ENCODE assay signal across 14 cellular contexts in the genomic region with DNA sequence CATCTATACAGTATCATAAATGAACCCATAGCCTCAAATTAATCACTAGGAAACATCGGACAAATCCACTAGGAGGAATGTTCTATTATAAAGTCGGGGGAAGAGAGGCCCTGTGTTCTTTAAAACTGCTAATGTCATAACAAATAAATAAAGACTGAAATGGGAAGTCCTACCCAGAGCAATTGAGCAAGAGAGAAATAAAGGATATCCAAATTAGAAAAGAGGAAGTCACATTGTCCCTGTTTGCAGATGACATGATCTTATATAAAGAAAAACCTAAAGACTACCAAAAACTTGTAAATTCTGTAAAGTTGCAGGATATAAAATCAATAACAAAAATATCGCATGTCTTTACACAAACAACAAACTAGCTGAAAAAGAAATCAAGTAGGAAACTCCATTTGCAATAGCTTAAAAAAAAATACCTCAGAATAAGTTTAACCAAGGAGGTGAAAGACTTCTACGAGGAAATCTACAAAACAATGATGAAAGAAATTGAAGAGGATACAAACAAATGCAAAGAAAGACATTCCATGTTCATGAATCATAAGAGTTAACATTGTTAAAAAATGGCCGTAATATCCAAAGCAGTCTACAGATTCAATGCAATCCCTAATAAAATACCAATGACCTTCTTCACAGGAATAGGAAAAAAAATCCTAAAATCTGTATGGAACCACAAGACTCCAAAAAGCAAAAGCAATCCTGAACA. TPM values are rescaled to one million over a fixed set of nuclear protein-coding genes. Genes with fewer than 3 reads are reported as not detected.
DNase-seq lines count a peak whose midpoint lies in the region; ATAC-seq, FAIRE-seq and TF ChIP-seq lines count a peak whose summit lies in the region.
"Had no signal": no experiment of that assay in that cellular context is flagged by ENCODE, and none has a peak within 500 bp of the region (broad histone marks: within the 10 kb centered on the region; RNA-seq: fewer than 3 reads in every experiment).

No MANE protein-coding gene starts in this region.

- H3K4me1 Mint-ChIP-seq in endothelial cell (ENCODE audit: unreplicated experiment) = peaks cover 31% of the 10 kb centered on the region
- peaks cover 20% of the 10 kb centered on the region for H3K4me1 Mint-ChIP-seq in stimulated activated effector memory CD8-positive, alpha-beta T cell treated with anti-CD3 and anti-CD28 coated beads, Interleukin-12 subunit alpha, Interleukin-12 subunit beta, amount 100 ng/mL, for 72 hours

- peaks cover 22% of the 10 kb centered on the region for H3K4me1 ChIP-seq in OCI-LY1 (ENCODE audit: insufficient read depth, low read length, severe bottlenecking)

- H3K36me3 Mint-ChIP-seq in endothelial cell (ENCODE audit: low read depth, unreplicated experiment) = peaks cover 4% of the 10 kb centered on the region
- H3K36me3 Mint-ChIP-seq in stimulated activated effector memory CD8-positive, alpha-beta T cell treated with anti-CD3 and anti-CD28 coated beads, Interleukin-12 subunit alpha, Interleukin-12 subunit beta, amount 100 ng/mL, for 72 hours = no peaks in the 10 kb centered on the region

- 0 out of 2 replicates have a peak, but pooled peaks cover 2% of the 10 kb centered on the region for H3K9me3 ChIP-seq in OCI-LY1 (ENCODE audit: low read length)
- H3K9me3 ChIP-seq: adrenal gland, ovary, thoracic aorta had no signal

- peak overlapping the region; percentile 42 for H3K27ac ChIP-seq in OCI-LY1 (ENCODE audit: low read depth, low read length, poor library complexity, severe bottlenecking)
- H3K27ac ChIP-seq: ovary had no signal

- H3K27me3 Mint-ChIP-seq in endothelial cell (ENCODE audit: unreplicated experiment) = no peaks in the 10 kb centered on the region

- H2AFZ ChIP-seq in OCI-LY1 (ENCODE audit: low read length) = no peak overlapping the region

- H3K9me3 Mint-ChIP-seq in endothelial cell (ENCODE audit: unreplicated experiment) = no peaks in the 10 kb centered on the region
- H3K9me3 Mint-ChIP-seq in stimulated activated effector memory CD8-positive, alpha-beta T cell treated with anti-CD3 and anti-CD28 coated beads, Interleukin-12 subunit alpha, Interleukin-12 subunit beta, amount 100 ng/mL, for 72 hours = no peaks in the 10 kb centered on the region

- ATAC-seq in stimulated activated effector memory CD8-positive, alpha-beta T cell treated with anti-CD3 and anti-CD28 coated beads, Interleukin-12 subunit alpha, Interleukin-12 subunit beta, amount 100 ng/mL, for 72 hours = no peak

- TF ChIP-seq CTCF in OCI-LY1 (IDR thresholded peaks at IDR 0.05; ENCODE audit: low read length) = no peak
- no peak for TF ChIP-seq CTCF in endothelial cell (IDR thresholded peaks at IDR 0.05; ENCODE audit: unreplicated experiment)

- H3K79me2 ChIP-seq in OCI-LY1 (ENCODE audit: insufficient read depth, low read length) = peaks cover 25% of the 10 kb centered on the region

- H3K36me3 ChIP-seq in OCI-LY1 (ENCODE audit: insufficient read depth, low read length) = peaks cover 7% of the 10 kb centered on the region; the same call in 1 of the 2 replicates
- H3K36me3 ChIP-seq: adrenal gland, ovary, thoracic aorta had no signal

- H3K4me3 Mint-ChIP-seq in endothelial cell (ENCODE audit: unreplicated experiment) = no peak overlapping the region
- no peak overlapping the region for H3K4me3 Mint-ChIP-seq in stimulated activated effector memory CD8-positive, alpha-beta T cell treated with anti-CD3 and anti-CD28 coated beads, Interleukin-12 subunit alpha, Interleukin-12 subunit beta, amount 100 ng/mL, for 72 hours

- DNase-seq in H54 (ENCODE audit: insufficient read length, low spot score) (no peak), endothelial cell (ENCODE audit: low spot score) (no peak), C1 segment of cervical spinal cord (lab: John Stamatoyannopoulos, UW) (no peak), cerebellar nuclear complex (lab: John Stamatoyannopoulos, UW) (no peak), activated gamma-delta T cell (lab: John Stamatoyannopoulos, UW) (no peak)
- DNase-seq in stimulated activated effector memory CD8-positive, alpha-beta T cell treated with anti-CD3 and anti-CD28 coated beads, Interleukin-12 subunit alpha, Interleukin-12 subunit beta, amount 100 ng/mL, for 72 hours (ENCODE audit: low spot score in 2 of 2) = no peak
- DNase-seq in activated naive CD4-positive, alpha-beta T cell treated with anti-CD3 and anti-CD28 coated beads, Interleukin-2, amount 50 U/mL, for 16 hours = no peak
- DNase-seq: activated CD8-positive, alpha-beta memory T cell treated with anti-CD3 and anti-CD28 coated beads, Interleukin-2, amount 50 U/mL, for 4 hours; adrenal gland; DMS79; ovary; stimulated activated CD4-positive, alpha-beta T cell treated with anti-CD3 and anti-CD28 coated beads, Interleukin-2, amount 100 ng/mL, for 48 hours had no signal

- no peak overlapping the region for H3K4me3 ChIP-seq in OCI-LY1 (ENCODE audit: low read depth, low read length, poor library complexity, severe bottlenecking)
- H3K4me3 ChIP-seq: adrenal gland, ovary, thoracic aorta had no signal

- TF ChIP-seq POLR2A in H54 (IDR thresholded peaks at IDR 0.05; ENCODE audit: low read depth, low read length) = no peak

- no peaks in the 10 kb centered on the region for H3K9me2 ChIP-seq in OCI-LY1 (ENCODE audit: low read depth, low read length)

- H3K9ac ChIP-seq in OCI-LY1 (ENCODE audit: low read length) = no peak overlapping the region

- H3K27ac Mint-ChIP-seq in endothelial cell (ENCODE audit: unreplicated experiment) = peak overlapping the region; percentile 70
- peak overlapping the region; percentile 29 for H3K27ac Mint-ChIP-seq in stimulated activated effector memory CD8-positive, alpha-beta T cell treated with anti-CD3 and anti-CD28 coated beads, Interleukin-12 subunit alpha, Interleukin-12 subunit beta, amount 100 ng/mL, for 72 hours

- no peaks in the 10 kb centered on the region for H3K27me3 ChIP-seq in OCI-LY1 (ENCODE audit: insufficient read depth, low read length)
- H3K27me3 ChIP-seq: adrenal gland, ovary had no signal

- H3F3A ChIP-seq in OCI-LY1 (ENCODE audit: insufficient read depth, low read length) = no peaks in the 10 kb centered on the region

- FAIRE-seq in H54 (lab: Jason Lieb, UNC) = peak; percentile 92

- no peaks in the 10 kb centered on the region for H4K20me1 ChIP-seq in OCI-LY1 (ENCODE audit: insufficient read depth, low read length)

- peak overlapping the region; percentile 43; the same call in 1 of the 2 replicates for H3K4me2 ChIP-seq in OCI-LY1 (ENCODE audit: low read length)

RNA-seq across cellular contexts. Expression of gene RTN4, which starts 30.5 kb away (rescaled TPM):
- 264 TPM for total RNA-seq in endothelial cell (ENCODE audit: unreplicated experiment)
